In the genomic region with DNA sequence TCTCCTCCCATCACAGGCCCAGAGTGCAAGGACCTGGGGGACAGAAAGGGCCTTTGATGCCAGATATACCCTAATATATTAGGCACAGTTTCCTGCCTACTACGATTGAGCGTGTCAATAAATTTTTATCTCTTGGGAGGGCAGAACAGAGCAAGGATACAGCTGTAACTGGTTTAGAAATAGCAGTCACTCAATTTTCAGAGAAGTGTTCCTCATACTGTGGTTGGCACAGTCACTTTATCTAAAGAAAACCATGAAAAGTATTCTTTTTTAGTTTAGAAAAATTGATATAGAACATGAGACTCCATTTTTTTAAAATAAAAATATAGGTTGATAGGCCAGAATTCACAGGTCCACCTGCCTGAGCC, we compare ENCODE assay signal across 8 cellular contexts. TPM values are rescaled to one million over a fixed set of nuclear protein-coding genes. Genes with fewer than 3 reads are reported as not detected.
DNase-seq lines count a peak whose midpoint lies in the region; ATAC-seq and TF ChIP-seq lines count a peak whose summit lies in the region.

No MANE protein-coding gene starts in this region.

- H3K9me3 ChIP-seq in HEK293 (ENCODE audit: control insufficient read depth, insufficient read depth, low read depth, low read length): peaks cover 30% of the 10 kb centered on the region

- H3K4me3 Mint-ChIP-seq in activated naive CD8-positive, alpha-beta T cell treated with anti-CD3 and anti-CD28 coated beads, Interleukin-2, amount 50 U/mL, for 24 hours: peak overlapping the region; percentile 97
- peak overlapping the region; percentile 75 to 100 (median 95) for H3K4me3 Mint-ChIP-seq in naive B cell

- peak overlapping the region; percentile 12; the same call in 1 of the 2 replicates for H3K27ac ChIP-seq in HEK293 (ENCODE audit: extremely low read depth, low read depth, low read length)

- POLR2A ChIA-PET in BJ (lab: Charles Lee): no interaction called here
- POLR2A ChIA-PET in HEK293 (lab: Yijun Ruan, JAX): interaction anchor here (1.2 kb wide), 1 partner anchor 20 kb away, joined by 3 read pairs; no protein-coding TSS in a partner anchor

- H3K9me3 Mint-ChIP-seq in activated naive CD8-positive, alpha-beta T cell treated with anti-CD3 and anti-CD28 coated beads, Interleukin-2, amount 50 U/mL, for 24 hours: peaks cover 10% of the 10 kb centered on the region
- H3K9me3 Mint-ChIP-seq in naive B cell: peaks cover 0 to 5% (median under 1%) of the 10 kb centered on the region in 7 donors

- H3K36me3 ChIP-seq in BJ (ENCODE audit: control insufficient read depth, insufficient read depth, low read length) (no peaks in the 10 kb centered on the region), HEK293 (ENCODE audit: control insufficient read depth in 2 of 2, insufficient read depth in 1 of 2, low read length in 2 of 2) (peaks cover 8 to 44% of the 10 kb centered on the region in 2 experiments)

- peaks cover 6% of the 10 kb centered on the region for H3K36me3 Mint-ChIP-seq in activated naive CD8-positive, alpha-beta T cell treated with anti-CD3 and anti-CD28 coated beads, Interleukin-2, amount 50 U/mL, for 24 hours (ENCODE audit: low read depth)
- H3K36me3 Mint-ChIP-seq in naive B cell: peaks cover 1 to 3% of the 10 kb centered on the region in 2 donors

- TF ChIP-seq CTCF in BJ (IDR thresholded peaks at IDR 0.05; ENCODE audit: insufficient read depth, low read depth, low read length): no peak
- no peak for TF ChIP-seq CTCF in HEK293 (tag by site-specific recombination; IDR thresholded peaks at IDR 0.05)

- no peaks in the 10 kb centered on the region for H3K27me3 Mint-ChIP-seq in activated naive CD8-positive, alpha-beta T cell treated with anti-CD3 and anti-CD28 coated beads, Interleukin-2, amount 50 U/mL, for 24 hours
- H3K27me3 Mint-ChIP-seq in naive B cell: no peaks in the 10 kb centered on the region

- ATAC-seq in activated naive CD8-positive, alpha-beta T cell treated with anti-CD3 and anti-CD28 coated beads, Interleukin-2, amount 50 U/mL, for 24 hours: no peak
- ATAC-seq in naive B cell (ENCODE audit: low read depth in 2 of 2) (peak; percentile 4 to 22), sciatic nerve (no peak)

- DNase-seq in BJ (ENCODE audit: low read depth) (no peak), naive B cell (no peak), SK-N-DZ (ENCODE audit: low spot score) (no peak), NCI-H146 (lab: John Stamatoyannopoulos, UW) (no peak), sciatic nerve (ENCODE audit: low spot score) (no peak), NCI-H146 treated with DMSO at 0.1 percent for 48 hours (lab: John Stamatoyannopoulos, UW; ENCODE audit: unreplicated experiment) (no peak)
- no peak for DNase-seq in activated naive CD8-positive, alpha-beta T cell treated with anti-CD3 and anti-CD28 coated beads, Interleukin-2, amount 50 U/mL, for 24 hours

- no peaks in the 10 kb centered on the region for H3K27me3 ChIP-seq in BJ (ENCODE audit: control insufficient read depth, insufficient read depth, low read length)

- intact Hi-C loops in sciatic nerve (cut with DNase I): no loop called here

- peaks cover 15% of the 10 kb centered on the region for H3K4me1 ChIP-seq in HEK293 (ENCODE audit: control insufficient read depth, insufficient read depth, low read length)

- H3K27ac Mint-ChIP-seq in activated naive CD8-positive, alpha-beta T cell treated with anti-CD3 and anti-CD28 coated beads, Interleukin-2, amount 50 U/mL, for 24 hours: no peak overlapping the region
- H3K27ac Mint-ChIP-seq in naive B cell: peak overlapping the region in 3 of 6 donors; percentile 47 to 86 (median 83)

- H3K4me3 ChIP-seq in BJ (ENCODE audit: low read depth, low read length) (peak overlapping the region; percentile 75), HEK293 (ENCODE audit: low read depth, low read length) (no peak overlapping the region)

- peaks cover 11% of the 10 kb centered on the region for H3K4me1 Mint-ChIP-seq in activated naive CD8-positive, alpha-beta T cell treated with anti-CD3 and anti-CD28 coated beads, Interleukin-2, amount 50 U/mL, for 24 hours
- H3K4me1 Mint-ChIP-seq in naive B cell: peaks cover 5 to 25% (median 10%) of the 10 kb centered on the region in 3 donors

- CTCF ChIA-PET in BJ (lab: Yijun Ruan, JAX): no interaction called here
- CTCF ChIA-PET in HEK293 (lab: Yijun Ruan, JAX): interaction anchor here (1.0 kb wide), 1 partner anchor 48 kb away, joined by 3 read pairs; a partner anchor contains a TSS

TF ChIP-seq in HEK293, 187 proteins besides CTCF, POLR2A, EP300 and RAD21:
- peak; percentile 7; the same call in 1 of the 2 replicates for TF ChIP-seq ZNF785 (tag by site-specific recombination; IDR thresholded peaks at IDR 0.05)
- TF ChIP-seq ZNF510 (tag by site-specific recombination; IDR thresholded peaks at IDR 0.05; ENCODE audit: insufficient replicate concordance): peak; percentile 19
- peak; percentile 93 for TF ChIP-seq ZNF335 (tag by site-specific recombination; conservative IDR thresholded peaks at IDR 0.05)
- TF ChIP-seq ZSCAN16 (tag by site-specific recombination; IDR thresholded peaks at IDR 0.05): no peak

RNA-seq across cellular contexts. Expression of a gene that starts 0.5 kb away (rescaled TPM):
- polyA plus RNA-seq in BJ (2011; rRNA removed): 2.4 and 3.5 TPM in 2 replicates
- polyA minus RNA-seq in BJ (2011; rRNA and poly(A)+ RNA removed): 1.5 and 2.4 TPM in 2 replicates
- polyA plus RNA-seq in naive B cell (ENCODE audit: low read depth in 6 of 6): 1 to 10 TPM in 5 of 6 donors, not detected in 1; 1.9 to 4.4 (median 3.2) TPM
- polyA plus RNA-seq in SK-N-DZ (2014; cell fraction: cytosol; rRNA removed): 5.2 and 6.4 TPM in 2 replicates
- 9.8 and 10.3 TPM in 2 replicates for polyA plus RNA-seq in SK-N-DZ (2014; cell fraction: nucleus; rRNA removed)
- total RNA-seq in sciatic nerve: 9.4 TPM

RNA-seq across cellular contexts. Expression of a gene that starts 19.2 kb away (rescaled TPM):
- 2.1 and 3.3 TPM in 2 replicates for polyA plus RNA-seq in BJ (2011; rRNA removed)
- 1.8 and 3.2 TPM in 2 replicates for polyA minus RNA-seq in BJ (2011; rRNA and poly(A)+ RNA removed)
- polyA plus RNA-seq in naive B cell (ENCODE audit: low read depth in 6 of 6): 1 to 10 TPM; 1.9 to 8.8 (median 3.9) TPM
- polyA plus RNA-seq in SK-N-DZ (2014; cell fraction: cytosol; rRNA removed): 3.3 and 3.5 TPM in 2 replicates
- polyA plus RNA-seq in SK-N-DZ (2014; cell fraction: nucleus; rRNA removed): 3.2 and 4.6 TPM in 2 replicates
- total RNA-seq in sciatic nerve: 7.2 TPM

RNA-seq across cellular contexts. Expression of a gene that starts 32.5 kb away (rescaled TPM):
- polyA plus RNA-seq in BJ (2011; rRNA removed): 0.64 and 1.2 TPM in 2 replicates
- 3.4 and 5.2 TPM in 2 replicates for polyA minus RNA-seq in BJ (2011; rRNA and poly(A)+ RNA removed)
- 1 to 10 TPM in 2 of 6 donors, under 1 TPM in 3, not detected in 1; 0.41 to 4.6 (median 0.97) TPM for polyA plus RNA-seq in naive B cell (ENCODE audit: low read depth in 6 of 6)
- polyA plus RNA-seq in SK-N-DZ (2014; cell fraction: cytosol; rRNA removed): 0.37 and 2.1 TPM in 2 replicates
- 0.96 and 4.9 TPM in 2 replicates for polyA plus RNA-seq in SK-N-DZ (2014; cell fraction: nucleus; rRNA removed)
- total RNA-seq in sciatic nerve: 12.2 TPM

RNA-seq across cellular contexts. Expression of a gene that starts 41.7 kb away (rescaled TPM):
- polyA plus RNA-seq in BJ (2011; rRNA removed) (3.2 and 5.4 TPM in 2 replicates), naive B cell (ENCODE audit: low read depth in 6 of 6) (1 to 10 TPM; 3.6 to 5.3 (median 4.6) TPM)
- polyA minus RNA-seq in BJ (2011; rRNA and poly(A)+ RNA removed): 1.5 and 3.2 TPM in 2 replicates
- 5.2 and 5.6 TPM in 2 replicates for polyA plus RNA-seq in SK-N-DZ (2014; cell fraction: cytosol; rRNA removed)
- polyA plus RNA-seq in SK-N-DZ (2014; cell fraction: nucleus; rRNA removed): 7.4 and 8.8 TPM in 2 replicates
- 3.1 TPM for total RNA-seq in sciatic nerve

RNA-seq across cellular contexts. Expression of a gene that starts 48.4 kb away (rescaled TPM):
- polyA plus RNA-seq in BJ (2011; rRNA removed) (8.8 and 11.3 TPM in 2 replicates), naive B cell (ENCODE audit: low read depth in 6 of 6) (10 to 100 TPM in 5 of 6 donors, 1 to 10 TPM in 1; 5.2 to 26.1 (median 15.1) TPM)
- 8.8 and 10.8 TPM in 2 replicates for polyA minus RNA-seq in BJ (2011; rRNA and poly(A)+ RNA removed)
- polyA plus RNA-seq in SK-N-DZ (2014; cell fraction: cytosol; rRNA removed): 5.3 and 6.0 TPM in 2 replicates
- polyA plus RNA-seq in SK-N-DZ (2014; cell fraction: nucleus; rRNA removed): 8.5 and 11.6 TPM in 2 replicates
- total RNA-seq in sciatic nerve: 16.3 TPM

Comparison
In these comparisons a context has a peak if more than half of its experiments do, and no peak if none do; other contexts are left out.
1. ATAC-seq: peak in naive B cell (2 of 2); none in activated naive CD8-positive, alpha-beta T cell treated with anti-CD3 and anti-CD28 coated beads, Interleukin-2, amount 50 U/mL, for 24 hours (single experiment) and sciatic nerve (single experiment).